Comparison of ENCODE assay signal across 18 cellular contexts in genomic region chr7:1226155-1226901, GRCh38. TPM values are rescaled to one million over a fixed set of nuclear protein-coding genes. Genes with fewer than 3 reads are reported as not detected.
DNase-seq lines count a peak whose midpoint lies in the region; ATAC-seq and TF ChIP-seq lines count a peak whose summit lies in the region.
"Had no signal": no experiment of that assay in that cellular context is flagged by ENCODE, and none has a peak within 500 bp of the region (broad histone marks: within the 10 kb centered on the region; RNA-seq: fewer than 3 reads in every experiment).

No MANE protein-coding gene starts in this region.

- H3K4me3 Mint-ChIP-seq in natural killer cell (peak overlapping the region; percentile 13), glutamatergic neuron (ENCODE audit: unreplicated experiment) (peak overlapping the region; percentile 50)
- no peak overlapping the region for H3K4me3 Mint-ChIP-seq in natural killer cell treated with Interleukin-12 subunit alpha and Interleukin-12 subunit beta and Interleukin-15 and Interleukin-18, amount 100 ng/mL, for 72 hours

- no peaks in the 10 kb centered on the region for H3K9me3 Mint-ChIP-seq in natural killer cell
- no peaks in the 10 kb centered on the region for H3K9me3 Mint-ChIP-seq in natural killer cell treated with Interleukin-12 subunit alpha and Interleukin-12 subunit beta and Interleukin-15 and Interleukin-18, amount 100 ng/mL, for 72 hours
- H3K9me3 Mint-ChIP-seq in glutamatergic neuron (ENCODE audit: unreplicated experiment): peaks cover 22% of the 10 kb centered on the region
- H3K9me3 Mint-ChIP-seq: naive thymus-derived CD8-positive, alpha-beta T cell had no signal

- intact Hi-C loops in natural killer cell (cut with micrococcal nuclease): no loop called here

- H3K4me3 ChIP-seq in MG63: no peak overlapping the region
- H3K4me3 ChIP-seq: gastrocnemius medialis, lower lobe of right lung, SJSA1 had no signal

- no peak for ATAC-seq in natural killer cell
- no peak for ATAC-seq in natural killer cell treated with Interleukin-12 subunit alpha and Interleukin-12 subunit beta and Interleukin-15 and Interleukin-18, amount 100 ng/mL, for 72 hours
- no peak for ATAC-seq in GM19395 (IDR thresholded peaks at IDR 0.05; ENCODE audit: unreplicated experiment)
- ATAC-seq: gastrocnemius medialis had no signal

- DNase-seq in natural killer cell: no peak
- no peak for DNase-seq in natural killer cell treated with Interleukin-12 subunit alpha and Interleukin-12 subunit beta and Interleukin-15 and Interleukin-18, amount 100 ng/mL, for 72 hours (ENCODE audit: low spot score)
- DNase-seq in NCI-H82 treated with DMSO at 0.1 percent for 48 hours (lab: John Stamatoyannopoulos, UW; ENCODE audit: unreplicated experiment): peak; percentile 95
- DNase-seq in glutamatergic neuron: peak; percentile 72
- no peak for DNase-seq in MG63
- no peak for DNase-seq in NOMO-1 treated with dmso at 0.1 percent for 144 hours (lab: John Stamatoyannopoulos, UW; ENCODE audit: unreplicated experiment)
- no peak for DNase-seq in kidney glomerular epithelial cell (lab: John Stamatoyannopoulos, UW)
- DNase-seq: cortex of kidney, gastrocnemius medialis, HCEC 1CT, lower lobe of right lung, NCI-H446 had no signal

- H3K27me3 ChIP-seq in MG63: peaks cover 8% of the 10 kb centered on the region

- H3K9me3 ChIP-seq in MG63: no peaks in the 10 kb centered on the region
- H3K9me3 ChIP-seq: Caco-2, gastrocnemius medialis, lower lobe of right lung, SJSA1 had no signal

- no peaks in the 10 kb centered on the region for H3K36me3 ChIP-seq in MG63
- H3K36me3 ChIP-seq: gastrocnemius medialis, lower lobe of right lung, SJSA1 had no signal

- peak overlapping the region; percentile 27 to 69 for H3K27ac Mint-ChIP-seq in natural killer cell
- H3K27ac Mint-ChIP-seq in natural killer cell treated with Interleukin-12 subunit alpha and Interleukin-12 subunit beta and Interleukin-15 and Interleukin-18, amount 100 ng/mL, for 72 hours: peak overlapping the region in 1 of 2 donors; percentile 46
- H3K27ac Mint-ChIP-seq in glutamatergic neuron (ENCODE audit: unreplicated experiment): peak overlapping the region; percentile 88

- H3K36me3 Mint-ChIP-seq in natural killer cell (no peaks in the 10 kb centered on the region), glutamatergic neuron (ENCODE audit: unreplicated experiment) (no peaks in the 10 kb centered on the region)
- H3K36me3 Mint-ChIP-seq in natural killer cell treated with Interleukin-12 subunit alpha and Interleukin-12 subunit beta and Interleukin-15 and Interleukin-18, amount 100 ng/mL, for 72 hours: no peaks in the 10 kb centered on the region
- H3K36me3 Mint-ChIP-seq: naive thymus-derived CD8-positive, alpha-beta T cell had no signal

- no peak for TF ChIP-seq CTCF in natural killer cell (IDR thresholded peaks at IDR 0.05)
- TF ChIP-seq CTCF in glutamatergic neuron (IDR thresholded peaks at IDR 0.05; ENCODE audit: partially characterized antibody, unreplicated experiment): no peak

- peaks cover 0 to 8% of the 10 kb centered on the region in 2 donors for H3K4me1 Mint-ChIP-seq in natural killer cell
- H3K4me1 Mint-ChIP-seq in natural killer cell treated with Interleukin-12 subunit alpha and Interleukin-12 subunit beta and Interleukin-15 and Interleukin-18, amount 100 ng/mL, for 72 hours (ENCODE audit: low read depth in 2 of 2): no peaks in the 10 kb centered on the region
- peaks cover 39% of the 10 kb centered on the region for H3K4me1 Mint-ChIP-seq in glutamatergic neuron (ENCODE audit: low read depth, unreplicated experiment)

- peaks cover 38 to 56% of the 10 kb centered on the region in 2 donors for H3K27me3 Mint-ChIP-seq in natural killer cell (ENCODE audit: low read depth in 2 of 2)
- H3K27me3 Mint-ChIP-seq in natural killer cell treated with Interleukin-12 subunit alpha and Interleukin-12 subunit beta and Interleukin-15 and Interleukin-18, amount 100 ng/mL, for 72 hours: peaks cover 37 to 38% of the 10 kb centered on the region in 2 donors
- H3K27me3 Mint-ChIP-seq in glutamatergic neuron (ENCODE audit: unreplicated experiment): peaks cover 9% of the 10 kb centered on the region

RNA-seq across cellular contexts. Expression of gene UNCX, which starts 6.3 kb away (rescaled TPM):
- total RNA-seq in natural killer cell: not detected
- total RNA-seq in natural killer cell treated with Interleukin-12 subunit alpha and Interleukin-12 subunit beta and Interleukin-15 and Interleukin-18, amount 100 ng/mL, for 72 hours: not detected
- total RNA-seq in glutamatergic neuron (ENCODE audit: unreplicated experiment): 106 TPM
- total RNA-seq in MG63 (2014; rRNA removed; shearing (Covaris generic); ENCODE audit: low replicate concordance): not detected in 2 replicates
- total RNA-seq: activated CD8-positive, alpha-beta memory T cell treated with anti-CD3 and anti-CD28 coated beads for 36 hours; Caco-2; gastrocnemius medialis; lower lobe of right lung; naive thymus-derived CD8-positive, alpha-beta T cell; renal cortical epithelial cell; SJSA1 had no signal

Comparison
In these comparisons a context has a peak if more than half of its experiments do, and no peak if none do; other contexts are left out.
1. DNase-seq: peak in NCI-H82 treated with DMSO at 0.1 percent for 48 hours (single experiment) and glutamatergic neuron (single experiment); none in natural killer cell (single experiment), natural killer cell treated with Interleukin-12 subunit alpha and Interleukin-12 subunit beta and Interleukin-15 and Interleukin-18, amount 100 ng/mL, for 72 hours (single experiment), MG63 (single experiment), NOMO-1 treated with dmso at 0.1 percent for 144 hours (single experiment) and kidney glomerular epithelial cell (single experiment).
2. RNA of gene UNCX, which starts 6.3 kb away (total RNA-seq): 106 TPM in glutamatergic neuron (single experiment); not detected in natural killer cell treated with Interleukin-12 subunit alpha and Interleukin-12 subunit beta and Interleukin-15 and Interleukin-18, amount 100 ng/mL, for 72 hours, not detected in natural killer cell and not detected in MG63; every median in the first group is over 100 times any median in the second.